ENCODE assay signal across 2 cellular contexts in genomic region chr9:81103597-81104471, GRCh38.
TF ChIP-seq lines count a peak whose summit lies in the region.

No MANE protein-coding gene starts in this region.

TF ChIP-seq in HCT116, 20 proteins besides CTCF, POLR2A, EP300 and RAD21 (continued from another document):
- TF ChIP-seq, protein P1, sequence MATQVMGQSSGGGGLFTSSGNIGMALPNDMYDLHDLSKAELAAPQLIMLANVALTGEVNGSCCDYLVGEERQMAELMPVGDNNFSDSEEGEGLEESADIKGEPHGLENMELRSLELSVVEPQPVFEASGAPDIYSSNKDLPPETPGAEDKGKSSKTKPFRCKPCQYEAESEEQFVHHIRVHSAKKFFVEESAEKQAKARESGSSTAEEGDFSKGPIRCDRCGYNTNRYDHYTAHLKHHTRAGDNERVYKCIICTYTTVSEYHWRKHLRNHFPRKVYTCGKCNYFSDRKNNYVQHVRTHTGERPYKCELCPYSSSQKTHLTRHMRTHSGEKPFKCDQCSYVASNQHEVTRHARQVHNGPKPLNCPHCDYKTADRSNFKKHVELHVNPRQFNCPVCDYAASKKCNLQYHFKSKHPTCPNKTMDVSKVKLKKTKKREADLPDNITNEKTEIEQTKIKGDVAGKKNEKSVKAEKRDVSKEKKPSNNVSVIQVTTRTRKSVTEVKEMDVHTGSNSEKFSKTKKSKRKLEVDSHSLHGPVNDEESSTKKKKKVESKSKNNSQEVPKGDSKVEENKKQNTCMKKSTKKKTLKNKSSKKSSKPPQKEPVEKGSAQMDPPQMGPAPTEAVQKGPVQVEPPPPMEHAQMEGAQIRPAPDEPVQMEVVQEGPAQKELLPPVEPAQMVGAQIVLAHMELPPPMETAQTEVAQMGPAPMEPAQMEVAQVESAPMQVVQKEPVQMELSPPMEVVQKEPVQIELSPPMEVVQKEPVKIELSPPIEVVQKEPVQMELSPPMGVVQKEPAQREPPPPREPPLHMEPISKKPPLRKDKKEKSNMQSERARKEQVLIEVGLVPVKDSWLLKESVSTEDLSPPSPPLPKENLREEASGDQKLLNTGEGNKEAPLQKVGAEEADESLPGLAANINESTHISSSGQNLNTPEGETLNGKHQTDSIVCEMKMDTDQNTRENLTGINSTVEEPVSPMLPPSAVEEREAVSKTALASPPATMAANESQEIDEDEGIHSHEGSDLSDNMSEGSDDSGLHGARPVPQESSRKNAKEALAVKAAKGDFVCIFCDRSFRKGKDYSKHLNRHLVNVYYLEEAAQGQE (IDR thresholded peaks at IDR 0.05; ENCODE audit: low read depth): no peak
- TF ChIP-seq MAX (IDR thresholded peaks at IDR 0.05): no peak
- TF ChIP-seq SIN3A (IDR thresholded peaks at IDR 0.05; ENCODE audit: low read depth): no peak
- no peak for TF ChIP-seq EGR1 (IDR thresholded peaks at IDR 0.05; ENCODE audit: low read depth)
- no peak for TF ChIP-seq SRF (IDR thresholded peaks at IDR 0.05; ENCODE audit: low read depth)
- no peak for TF ChIP-seq JUND (IDR thresholded peaks at IDR 0.05)
- no peak for TF ChIP-seq ELF1 (IDR thresholded peaks at IDR 0.05; ENCODE audit: borderline replicate concordance, low read depth)
- TF ChIP-seq FOSL1 (IDR thresholded peaks at IDR 0.05; ENCODE audit: low read depth): no peak
- TF ChIP-seq CBX3 (IDR thresholded peaks at IDR 0.05; ENCODE audit: low read depth): no peak

TF ChIP-seq in WTC11, 78 proteins besides CTCF, POLR2A, EP300 and RAD21 (continued from another document):
- TF ChIP-seq ZNF532 (CRISPR knock-in tag; IDR thresholded peaks at IDR 0.05; ENCODE audit: borderline replicate concordance) (no peak), GTF2I (CRISPR knock-in tag; conservative IDR thresholded peaks at IDR 0.05) (no peak)
